Comparison of ENCODE assay signal across 12 cellular contexts in the genomic region with DNA sequence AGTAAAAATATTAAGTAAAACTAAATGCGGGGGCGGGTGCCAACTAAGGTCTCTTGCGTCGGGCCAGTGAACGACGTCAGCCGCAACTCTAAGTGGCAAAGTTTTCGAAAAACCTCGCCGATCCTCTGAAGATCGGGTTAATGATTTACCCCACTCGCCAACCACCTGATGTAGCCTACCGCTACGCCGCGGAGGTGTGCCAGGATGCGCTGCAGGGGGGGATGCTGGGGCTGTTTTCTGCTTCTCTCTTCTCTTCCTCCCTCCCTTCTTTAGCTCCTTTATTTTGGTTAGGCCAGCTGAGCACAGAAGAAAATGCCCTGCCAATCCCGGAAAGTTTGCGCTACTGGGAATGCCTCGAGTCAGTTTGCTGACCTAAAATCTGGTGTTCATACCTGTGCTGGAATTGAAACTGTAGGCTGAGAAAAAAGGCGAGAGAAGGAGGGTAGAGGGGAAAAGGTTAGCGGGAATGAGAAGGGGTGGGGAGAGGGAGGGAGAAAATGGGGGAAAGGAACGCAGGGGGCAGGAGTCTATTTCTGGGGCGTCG. TPM values are rescaled to one million over a fixed set of nuclear protein-coding genes. Genes with fewer than 3 reads are reported as not detected.
DNase-seq lines count a peak whose midpoint lies in the region; ATAC-seq and TF ChIP-seq lines count a peak whose summit lies in the region.
"Had no signal": no experiment of that assay in that cellular context is flagged by ENCODE, and none has a peak within 500 bp of the region (broad histone marks: within the 10 kb centered on the region; RNA-seq: fewer than 3 reads in every experiment).

No MANE protein-coding gene starts in this region.

- no peak for DNase-seq in activated naive CD4-positive, alpha-beta T cell treated with anti-CD3 and anti-CD28 coated beads, Interleukin-2, amount 50 U/mL, for 72 hours (ENCODE audit: low spot score in 2 of 2)
- DNase-seq in WTC11 (ENCODE audit: low spot score): peak; percentile 56
- DNase-seq in kidney tubule cell (ENCODE audit: low spot score): peak; percentile 13
- no peak for DNase-seq in type B pancreatic cell (ENCODE audit: extremely low spot score, unreplicated experiment)
- no peak for DNase-seq in midbrain (lab: John Stamatoyannopoulos, UW)
- DNase-seq: GM23248, SW 1271 had no signal

- WGBS in gastroesophageal sphincter (ENCODE audit: low coverage in 1 of 2), 2 donors: 4 to 7% methylated on average over 18 to 24 of the region's 25 CpGs

- CTCF ChIA-PET in WTC11 (lab: Charles Lee): interaction anchor here (1.0 to 7.4 kb wide), 11 partner anchors 9 to 332 kb away, joined by 3 to 119 read pairs (median 4); a partner anchor contains a TSS

- TF ChIP-seq CTCF in WTC11 (IDR thresholded peaks at IDR 0.05) (no peak), type B pancreatic cell (conservative IDR thresholded peaks at IDR 0.05) (no peak), gastroesophageal sphincter (IDR thresholded peaks at IDR 0.05) (no peak)

- H3K27me3 ChIP-seq in gastroesophageal sphincter: peaks cover 100% of the 10 kb centered on the region

- H3K36me3 Mint-ChIP-seq in activated naive CD4-positive, alpha-beta T cell treated with anti-CD3 and anti-CD28 coated beads, Interleukin-2, amount 50 U/mL, for 24 hours: peaks cover 4% of the 10 kb centered on the region
- peaks cover 0 to 5% of the 10 kb centered on the region in 2 donors for H3K36me3 Mint-ChIP-seq in activated naive CD4-positive, alpha-beta T cell treated with anti-CD3 and anti-CD28 coated beads, Interleukin-2, amount 50 U/mL, for 72 hours
- H3K36me3 Mint-ChIP-seq in WTC11 (no peaks in the 10 kb centered on the region), type B pancreatic cell (peaks cover 3% of the 10 kb centered on the region)

- H3K27ac Mint-ChIP-seq in activated naive CD4-positive, alpha-beta T cell treated with anti-CD3 and anti-CD28 coated beads, Interleukin-2, amount 50 U/mL, for 24 hours: no peak overlapping the region
- peak overlapping the region in 1 of 2 donors; percentile 74 for H3K27ac Mint-ChIP-seq in activated naive CD4-positive, alpha-beta T cell treated with anti-CD3 and anti-CD28 coated beads, Interleukin-2, amount 50 U/mL, for 72 hours
- H3K27ac Mint-ChIP-seq in WTC11 (peak overlapping the region; percentile 98), type B pancreatic cell (peak overlapping the region; percentile 59)

- POLR2A ChIA-PET in WTC11 (lab: Charles Lee): interaction anchor here (2.1 to 3.9 kb wide), 2 partner anchors 8 to 10 kb away, joined by 8 to 30 read pairs; a partner anchor contains a TSS

- no peaks in the 10 kb centered on the region for H3K9me3 ChIP-seq in gastroesophageal sphincter

- TF ChIP-seq POLR2A in gastroesophageal sphincter (IDR thresholded peaks at IDR 0.05): no peak

- H3K4me3 Mint-ChIP-seq in activated naive CD4-positive, alpha-beta T cell treated with anti-CD3 and anti-CD28 coated beads, Interleukin-2, amount 50 U/mL, for 24 hours: peak overlapping the region; percentile 42
- H3K4me3 Mint-ChIP-seq in WTC11 (peak overlapping the region; percentile 87), type B pancreatic cell (peak overlapping the region; percentile 74)

- H3K9me3 Mint-ChIP-seq in activated naive CD4-positive, alpha-beta T cell treated with anti-CD3 and anti-CD28 coated beads, Interleukin-2, amount 50 U/mL, for 24 hours: peaks cover 6% of the 10 kb centered on the region
- H3K9me3 Mint-ChIP-seq in activated naive CD4-positive, alpha-beta T cell treated with anti-CD3 and anti-CD28 coated beads, Interleukin-2, amount 50 U/mL, for 72 hours: no peaks in the 10 kb centered on the region
- H3K9me3 Mint-ChIP-seq in WTC11 (no peaks in the 10 kb centered on the region), type B pancreatic cell (no peaks in the 10 kb centered on the region)

- TF ChIP-seq EP300 in gastroesophageal sphincter (IDR thresholded peaks at IDR 0.05): no peak

- H3K4me1 Mint-ChIP-seq in activated naive CD4-positive, alpha-beta T cell treated with anti-CD3 and anti-CD28 coated beads, Interleukin-2, amount 50 U/mL, for 24 hours: peaks cover 40% of the 10 kb centered on the region
- H3K4me1 Mint-ChIP-seq in WTC11 (peaks cover 76% of the 10 kb centered on the region), type B pancreatic cell (ENCODE audit: unreplicated experiment) (peaks cover 13% of the 10 kb centered on the region)

- peaks cover 0 to 37% (median 4%) of the 10 kb centered on the region in 3 donors for H3K4me1 ChIP-seq in gastroesophageal sphincter
- H3K4me1 ChIP-seq: BLaER1 had no signal

- H3K36me3 ChIP-seq in gastroesophageal sphincter: no peaks in the 10 kb centered on the region
- H3K36me3 ChIP-seq: BLaER1 had no signal

- peaks cover 79% of the 10 kb centered on the region for H3K27me3 Mint-ChIP-seq in activated naive CD4-positive, alpha-beta T cell treated with anti-CD3 and anti-CD28 coated beads, Interleukin-2, amount 50 U/mL, for 24 hours
- H3K27me3 Mint-ChIP-seq in WTC11 (ENCODE audit: low read depth): peaks cover 6% of the 10 kb centered on the region
- H3K27me3 Mint-ChIP-seq in type B pancreatic cell: peaks cover 100% of the 10 kb centered on the region

- H3K4me3 ChIP-seq in gastroesophageal sphincter: peak overlapping the region in 1 of 2 donors; percentile 28
- H3K4me3 ChIP-seq: BLaER1, GM23248 had no signal

- ATAC-seq in activated naive CD4-positive, alpha-beta T cell treated with anti-CD3 and anti-CD28 coated beads, Interleukin-2, amount 50 U/mL, for 72 hours: no peak
- no peak; the same call in 1 of the 2 replicates for ATAC-seq in WTC11
- ATAC-seq in GM19455 (IDR thresholded peaks at IDR 0.05; ENCODE audit: unreplicated experiment): no peak
- no peak for ATAC-seq in gastroesophageal sphincter

- no peak overlapping the region for H3K27ac ChIP-seq in gastroesophageal sphincter
- H3K27ac ChIP-seq: BLaER1, GM23248 had no signal

TF ChIP-seq in WTC11, 78 proteins besides CTCF, POLR2A, EP300 and RAD21:
- TF ChIP-seq, protein P1, sequence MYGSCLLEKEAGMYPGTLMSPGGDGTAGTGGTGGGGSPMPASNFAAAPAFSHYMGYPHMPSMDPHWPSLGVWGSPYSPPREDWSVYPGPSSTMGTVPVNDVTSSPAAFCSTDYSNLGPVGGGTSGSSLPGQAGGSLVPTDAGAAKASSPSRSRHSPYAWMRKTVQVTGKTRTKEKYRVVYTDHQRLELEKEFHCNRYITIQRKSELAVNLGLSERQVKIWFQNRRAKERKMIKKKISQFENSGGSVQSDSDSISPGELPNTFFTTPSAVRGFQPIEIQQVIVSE (CRISPR knock-in tag; IDR thresholded peaks at IDR 0.05; ENCODE audit: borderline replicate concordance): no peak
- TF ChIP-seq, protein P2, sequence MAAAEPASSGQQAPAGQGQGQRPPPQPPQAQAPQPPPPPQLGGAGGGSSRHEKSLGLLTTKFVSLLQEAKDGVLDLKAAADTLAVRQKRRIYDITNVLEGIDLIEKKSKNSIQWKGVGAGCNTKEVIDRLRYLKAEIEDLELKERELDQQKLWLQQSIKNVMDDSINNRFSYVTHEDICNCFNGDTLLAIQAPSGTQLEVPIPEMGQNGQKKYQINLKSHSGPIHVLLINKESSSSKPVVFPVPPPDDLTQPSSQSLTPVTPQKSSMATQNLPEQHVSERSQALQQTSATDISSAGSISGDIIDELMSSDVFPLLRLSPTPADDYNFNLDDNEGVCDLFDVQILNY (CRISPR knock-in tag; IDR thresholded peaks at IDR 0.05): no peak

RNA-seq across cellular contexts. Expression of a gene that starts 7.5 kb away (rescaled TPM):
- under 1 TPM in 1 of 2 donors, not detected in 1; 0.16 TPM for total RNA-seq in activated naive CD4-positive, alpha-beta T cell treated with anti-CD3 and anti-CD28 coated beads, Interleukin-2, amount 50 U/mL, for 72 hours
- total RNA-seq in WTC11 (2021) (10.8 to 15.0 TPM (median 13.7 TPM) in 3 replicates), type B pancreatic cell (ENCODE audit: low replicate concordance) (0.60 TPM in 1 of 2 replicates, not detected in the other), gastroesophageal sphincter (not detected)
- total RNA-seq: GM23248, skeletal muscle tissue had no signal

Comparison
In these comparisons a context has a peak if more than half of its experiments do, and no peak if none do; other contexts are left out.
1. DNase-seq: peak in WTC11 (single experiment) and kidney tubule cell (single experiment); none in activated naive CD4-positive, alpha-beta T cell treated with anti-CD3 and anti-CD28 coated beads, Interleukin-2, amount 50 U/mL, for 72 hours (0 of 2), type B pancreatic cell (single experiment) and midbrain (single experiment).
2. Peak in every context shown above with its lines, with median percentiles within 50 percentile points of each other: H3K4me3 Mint-ChIP-seq.